In the genomic region with DNA sequence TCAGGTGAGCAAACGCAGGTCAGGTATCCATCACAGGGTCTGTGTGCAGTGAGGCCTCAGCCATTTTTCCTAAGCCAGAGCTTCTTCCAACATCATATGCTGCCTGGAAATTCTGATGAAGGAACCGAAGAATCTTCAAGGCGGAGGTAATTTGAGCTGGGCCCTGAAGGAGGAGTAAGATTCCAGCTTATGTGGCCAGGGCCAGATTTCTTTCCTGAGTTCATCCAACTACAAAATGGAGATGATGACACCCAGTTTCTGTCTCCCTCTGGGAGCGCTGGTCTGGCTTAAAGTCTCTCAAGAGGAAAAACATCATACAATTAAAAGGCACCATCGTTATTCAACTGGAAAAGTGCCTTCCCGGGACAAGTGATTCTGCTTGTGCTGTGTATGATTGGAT, we compare ENCODE assay signal across 1 cellular context.
A peak's percentile ranks its signal among the peaks of the same experiment; 100 is the strongest.
TF ChIP-seq lines count a peak whose summit lies in the region.

No MANE protein-coding gene starts in this region.

TF ChIP-seq in HepG2, 621 proteins besides CTCF, POLR2A, EP300 and RAD21:
- TF ChIP-seq, protein P1, sequence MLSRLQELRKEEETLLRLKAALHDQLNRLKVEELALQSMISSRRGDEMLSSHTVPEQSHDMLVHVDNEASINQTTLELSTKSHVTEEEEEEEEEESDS (CRISPR knock-in tag; IDR thresholded peaks at IDR 0.05; ENCODE audit: borderline replicate concordance), result no peak
- TF ChIP-seq XRCC5 (optimal IDR thresholded peaks at IDR 0.05; ENCODE audit: low read length), result peak; percentile 51
